Comparison of ENCODE assay signal across 8 cellular contexts in genomic region chr20:38471987-38472512, GRCh38. TPM values are rescaled to one million over a fixed set of nuclear protein-coding genes. Genes with fewer than 3 reads are reported as not detected.
A peak's percentile ranks its signal among the peaks of the same experiment; 100 is the strongest.
DNase-seq lines count a peak whose midpoint lies in the region; ATAC-seq and TF ChIP-seq lines count a peak whose summit lies in the region.

No MANE protein-coding gene starts in this region.

- POLR2A ChIA-PET in activated naive CD8-positive, alpha-beta T cell treated with anti-CD3 and anti-CD28 coated beads, Interleukin-2, amount 10 ng/mL, durations not matched to agents 7 days and 5 days (lab: Charles Lee) = interaction anchor here (1.2 to 4.1 kb wide), 4 partner anchors 25 to 490 kb away, joined by 3 to 32 read pairs (median 16); partner anchors contain the start of genes DHX35, RPRD1B, SNHG17 and TTI1

- peak overlapping the region; percentile 61 to 91 (median 79) for H3K4me3 ChIP-seq in tibial nerve

- no peaks in the 10 kb centered on the region for H3K27me3 Mint-ChIP-seq in activated T-cell treated with anti-CD3 and anti-CD28 coated beads, Interleukin-2, amount 50 U/mL, for 72 hours (ENCODE audit: low read depth)
- H3K27me3 Mint-ChIP-seq in activated naive CD8-positive, alpha-beta T cell treated with anti-CD3 and anti-CD28 coated beads, Interleukin-2, amount 10 ng/mL, durations not matched to agents 7 days and 5 days = peaks cover 4% of the 10 kb centered on the region

- peaks cover 0 to 1% of the 10 kb centered on the region in 2 donors for H3K36me3 Mint-ChIP-seq in activated T-cell treated with anti-CD3 and anti-CD28 coated beads, Interleukin-2, amount 50 U/mL, for 72 hours (ENCODE audit: insufficient read depth in 2 of 2)
- peaks cover 7% of the 10 kb centered on the region for H3K36me3 Mint-ChIP-seq in activated naive CD8-positive, alpha-beta T cell treated with anti-CD3 and anti-CD28 coated beads, Interleukin-2, amount 10 ng/mL, durations not matched to agents 7 days and 5 days

- peaks cover 0 to 44% (median 15%) of the 10 kb centered on the region in 4 donors for H3K4me1 ChIP-seq in tibial nerve

- peak overlapping the region; percentile 64 to 91 (median 84) for H3K27ac ChIP-seq in tibial nerve

- H3K4me3 Mint-ChIP-seq in activated T-cell treated with anti-CD3 and anti-CD28 coated beads, Interleukin-2, amount 50 U/mL, for 72 hours = peak overlapping the region; percentile 87 to 89
- H3K4me3 Mint-ChIP-seq in activated naive CD8-positive, alpha-beta T cell treated with anti-CD3 and anti-CD28 coated beads, Interleukin-2, amount 10 ng/mL, durations not matched to agents 7 days and 5 days = peak overlapping the region; percentile 88

- TF ChIP-seq POLR2A in tibial nerve (IDR thresholded peaks at IDR 0.05) = no peak

- no peak for TF ChIP-seq CTCF in tibial nerve (IDR thresholded peaks at IDR 0.05)

- 22 to 27% methylated on average over 12 of the region's 12 CpGs for WGBS in tibial nerve, 2 donors

- no peaks in the 10 kb centered on the region for H3K9me3 Mint-ChIP-seq in activated T-cell treated with anti-CD3 and anti-CD28 coated beads, Interleukin-2, amount 50 U/mL, for 72 hours
- H3K9me3 Mint-ChIP-seq in activated naive CD8-positive, alpha-beta T cell treated with anti-CD3 and anti-CD28 coated beads, Interleukin-2, amount 10 ng/mL, durations not matched to agents 7 days and 5 days = no peaks in the 10 kb centered on the region

- no peaks in the 10 kb centered on the region for H3K9me3 ChIP-seq in tibial nerve

- TF ChIP-seq EP300 in tibial nerve (IDR thresholded peaks at IDR 0.05) = no peak

- H3K27ac Mint-ChIP-seq in activated T-cell treated with anti-CD3 and anti-CD28 coated beads, Interleukin-2, amount 50 U/mL, for 72 hours = peak overlapping the region; percentile 74
- H3K27ac Mint-ChIP-seq in activated naive CD8-positive, alpha-beta T cell treated with anti-CD3 and anti-CD28 coated beads, Interleukin-2, amount 10 ng/mL, durations not matched to agents 7 days and 5 days = peak overlapping the region; percentile 78

- DNase-seq in activated T-cell treated with anti-CD3 and anti-CD28 coated beads, Interleukin-2, amount 50 U/mL, for 72 hours = no peak
- no peak for DNase-seq in activated T-cell treated with anti-CD3 and anti-CD28 coated beads, Interleukin-2, amount 50 U/mL, for 48 hours
- no peak for DNase-seq in activated naive CD8-positive, alpha-beta T cell treated with anti-CD3 and anti-CD28 coated beads, Interleukin-2, amount 10 ng/mL, durations not matched to agents 7 days and 5 days
- DNase-seq in left lobe of liver (ENCODE audit: low spot score) = no peak
- no peak for DNase-seq in tibial nerve (ENCODE audit: low spot score in 2 of 2)
- DNase-seq in HT-29 (ENCODE audit: low spot score) = no peak
- DNase-seq in NCI-H446 treated with DMSO at 0.1 percent for 48 hours (lab: John Stamatoyannopoulos, UW) = no peak
- no peak for DNase-seq in NCI-H1694 treated with DMSO at 0.1 percent for 48 hours (lab: John Stamatoyannopoulos, UW)

- H3K36me3 ChIP-seq in tibial nerve = no peaks in the 10 kb centered on the region

- no peaks in the 10 kb centered on the region for H3K27me3 ChIP-seq in tibial nerve

- peaks cover 47% of the 10 kb centered on the region for H3K4me1 Mint-ChIP-seq in activated T-cell treated with anti-CD3 and anti-CD28 coated beads, Interleukin-2, amount 50 U/mL, for 72 hours (ENCODE audit: low read depth)
- peaks cover 25% of the 10 kb centered on the region for H3K4me1 Mint-ChIP-seq in activated naive CD8-positive, alpha-beta T cell treated with anti-CD3 and anti-CD28 coated beads, Interleukin-2, amount 10 ng/mL, durations not matched to agents 7 days and 5 days

- ATAC-seq in activated T-cell treated with anti-CD3 and anti-CD28 coated beads, Interleukin-2, amount 50 U/mL, for 72 hours (replicated peaks in 1 of 2) = peak in 1 of 2 donors; percentile 3
- no peak for ATAC-seq in activated naive CD8-positive, alpha-beta T cell treated with anti-CD3 and anti-CD28 coated beads, Interleukin-2, amount 10 ng/mL, durations not matched to agents 7 days and 5 days (ENCODE audit: low read depth)
- ATAC-seq in left lobe of liver = peak; percentile 16

RNA-seq across cellular contexts. Expression of gene RALGAPB, which starts 0.6 kb away (rescaled TPM):
- total RNA-seq in activated T-cell treated with anti-CD3 and anti-CD28 coated beads, Interleukin-2, amount 50 U/mL, for 72 hours = 10 to 100 TPM; 39.5 to 43.3 TPM
- 10 to 100 TPM; 36.2 to 39.7 TPM for total RNA-seq in activated naive CD8-positive, alpha-beta T cell treated with anti-CD3 and anti-CD28 coated beads, Interleukin-2, amount 10 ng/mL, durations not matched to agents 7 days and 5 days
- total RNA-seq in left lobe of liver (9.2 TPM), tibial nerve (10 to 100 TPM; 33.9 to 45.9 (median 44.3) TPM)
- 18.4 and 20.0 TPM in 2 replicates for total RNA-seq in HT-29 (2014; rRNA removed; shearing (Covaris generic))

RNA-seq across cellular contexts. Expression of gene SNHG17, which starts 36.9 kb away (rescaled TPM):
- 100 to 1,000 TPM; 119 to 137 TPM for total RNA-seq in activated T-cell treated with anti-CD3 and anti-CD28 coated beads, Interleukin-2, amount 50 U/mL, for 72 hours
- 10 to 100 TPM; 70.9 to 74.4 TPM for total RNA-seq in activated naive CD8-positive, alpha-beta T cell treated with anti-CD3 and anti-CD28 coated beads, Interleukin-2, amount 10 ng/mL, durations not matched to agents 7 days and 5 days
- total RNA-seq in left lobe of liver (8.4 TPM), tibial nerve (10 to 100 TPM; 16.4 to 60.9 (median 34.3) TPM)
- 54.7 and 58.4 TPM in 2 replicates for total RNA-seq in HT-29 (2014; rRNA removed; shearing (Covaris generic))
